Comparison of ENCODE assay signal across 23 cellular contexts in genomic region chr1:116997011-116997410, GRCh38. TPM values are rescaled to one million over a fixed set of nuclear protein-coding genes. Genes with fewer than 3 reads are reported as not detected.
DNase-seq lines count a peak whose midpoint lies in the region; TF ChIP-seq lines count a peak whose summit lies in the region.
"Had no signal": no experiment of that assay in that cellular context is flagged by ENCODE, and none has a peak within 500 bp of the region (broad histone marks: within the 10 kb centered on the region; RNA-seq: fewer than 3 reads in every experiment).

No MANE protein-coding gene starts in this region.

- TF ChIP-seq CTCF in PC-9 (conservative IDR thresholded peaks at IDR 0.05): no peak
- TF ChIP-seq CTCF in choroid plexus epithelial cell (conservative IDR thresholded peaks at IDR 0.05; ENCODE audit: low read depth, low read length): no peak

- CTCF ChIA-PET in PC-9 (lab: Charles Lee): no interaction called here

- H3K9me3 ChIP-seq in PC-9 (ENCODE audit: insufficient read depth, low read depth): no peaks in the 10 kb centered on the region
- H3K9me3 ChIP-seq: spleen, upper lobe of right lung had no signal

- intact Hi-C loops in PC-9 (cut with micrococcal nuclease; ENCODE audit: unreplicated experiment): loop anchor here (1.0 to 10.0 kb wide), 2 partner anchors 10 to 48 kb away; no protein-coding TSS in a partner anchor
- intact Hi-C loops in activated T-helper 2 cell treated with anti-CD3 and anti-CD28 coated beads, Interferon-gamma antibody, Interleukin-2, Interleukin-4, amounts not matched to agents 10 μg/mL and 5 μg/mL and 100 μg/mL, durations not matched to agents 14 hours and 24 hours and 36 hours (cut with micrococcal nuclease): no loop called here

- POLR2A ChIA-PET in PC-9 (lab: Charles Lee; ENCODE audit: unreplicated experiment): interaction anchor here (0.6 kb wide), 1 partner anchor 144 kb away, joined by 3 read pairs; no protein-coding TSS in a partner anchor

- H3K36me3 Mint-ChIP-seq in activated naive CD8-positive, alpha-beta T cell treated with anti-CD3 and anti-CD28 coated beads for 36 hours: peaks cover 1% of the 10 kb centered on the region
- H3K36me3 Mint-ChIP-seq in activated T-helper 2 cell treated with anti-CD3 and anti-CD28 coated beads, Interferon-gamma antibody, Interleukin-2, Interleukin-4, amounts not matched to agents 10 μg/mL and 5 μg/mL and 100 μg/mL, durations not matched to agents 14 hours and 24 hours and 36 hours (ENCODE audit: low read depth): no peaks in the 10 kb centered on the region

- H3K27me3 ChIP-seq in PC-9 (ENCODE audit: insufficient read depth, low read depth): no peaks in the 10 kb centered on the region
- H3K27me3 ChIP-seq: spleen, upper lobe of right lung had no signal

- peak; percentile 75 for DNase-seq in ACHN
- DNase-seq in PC-9: peak in 1 of 2 experiments; percentile 75
- DNase-seq in choroid plexus epithelial cell (ENCODE audit: low read depth): peak; percentile 30
- peak; percentile 19 for DNase-seq in myocyte (ENCODE audit: low read depth)
- no peak for DNase-seq in iPS-NIHi11 (ENCODE audit: low spot score)
- DNase-seq in activated naive CD8-positive, alpha-beta T cell treated with anti-CD3 and anti-CD28 coated beads for 36 hours: no peak
- DNase-seq in RPMI8226: no peak
- no peak for DNase-seq in activated T-helper 2 cell treated with anti-CD3 and anti-CD28 coated beads, Interferon-gamma antibody, Interleukin-2, Interleukin-4, amounts not matched to agents 10 μg/mL and 5 μg/mL and 100 μg/mL, durations not matched to agents 14 hours and 24 hours and 36 hours (ENCODE audit: low spot score)
- DNase-seq: activated B cell treated with CpG ODN at 0.5 μM for 24 hours; activated CD8-positive, alpha-beta T cell treated with anti-CD3 and anti-CD28 coated beads for 36 hours; activated naive CD4-positive, alpha-beta T cell treated with anti-CD3 and anti-CD28 coated beads, Interleukin-2, amount 50 U/mL, for 16 hours; activated T-cell treated with anti-CD3 and anti-CD28 coated beads, Interleukin-2, amount 50 U/mL, for 4 hours; effector CD8-positive, alpha-beta T cell; HCEC 1CT; hypothalamus; left cardiac atrium; midbrain; NCI-H748 treated with DMSO at 0.1 percent for 48 hours; OCI-M1; spleen; upper lobe of right lung had no signal

- no peaks in the 10 kb centered on the region for H3K36me3 ChIP-seq in PC-9 (ENCODE audit: low read depth)
- H3K36me3 ChIP-seq: spleen, upper lobe of right lung had no signal

- H4K20me1 ChIP-seq in PC-9 (ENCODE audit: insufficient read depth): no peaks in the 10 kb centered on the region

- no peak overlapping the region for H3K4me3 Mint-ChIP-seq in activated naive CD8-positive, alpha-beta T cell treated with anti-CD3 and anti-CD28 coated beads for 36 hours
- H3K4me3 Mint-ChIP-seq in activated T-helper 2 cell treated with anti-CD3 and anti-CD28 coated beads, Interferon-gamma antibody, Interleukin-2, Interleukin-4, amounts not matched to agents 10 μg/mL and 5 μg/mL and 100 μg/mL, durations not matched to agents 14 hours and 24 hours and 36 hours (ENCODE audit: low read depth): no peak overlapping the region
- H3K4me3 Mint-ChIP-seq: activated B cell treated with CpG ODN at 0.5 μM for 24 hours; activated CD8-positive, alpha-beta T cell treated with anti-CD3 and anti-CD28 coated beads for 36 hours; activated T-cell treated with anti-CD3 and anti-CD28 coated beads, Interleukin-2, amount 50 U/mL, for 4 hours; neural crest cell had no signal

- H2AFZ ChIP-seq in PC-9: no peak overlapping the region

- no peaks in the 10 kb centered on the region for H3K27me3 Mint-ChIP-seq in activated naive CD8-positive, alpha-beta T cell treated with anti-CD3 and anti-CD28 coated beads for 36 hours
- H3K27me3 Mint-ChIP-seq in activated T-helper 2 cell treated with anti-CD3 and anti-CD28 coated beads, Interferon-gamma antibody, Interleukin-2, Interleukin-4, amounts not matched to agents 10 μg/mL and 5 μg/mL and 100 μg/mL, durations not matched to agents 14 hours and 24 hours and 36 hours (ENCODE audit: low read depth): no peaks in the 10 kb centered on the region
- H3K27me3 Mint-ChIP-seq: activated CD8-positive, alpha-beta T cell treated with anti-CD3 and anti-CD28 coated beads for 36 hours had no signal

- in situ Hi-C loops in ACHN (cut with HindIII; ENCODE audit: low pct_ligation_motif_present, low pct_unique_long_range_greater_than_20kb, low sequenced_read_pairs): no loop called here

- peaks cover 11% of the 10 kb centered on the region for H3K4me1 Mint-ChIP-seq in activated naive CD8-positive, alpha-beta T cell treated with anti-CD3 and anti-CD28 coated beads for 36 hours
- H3K4me1 Mint-ChIP-seq in activated T-helper 2 cell treated with anti-CD3 and anti-CD28 coated beads, Interferon-gamma antibody, Interleukin-2, Interleukin-4, amounts not matched to agents 10 μg/mL and 5 μg/mL and 100 μg/mL, durations not matched to agents 14 hours and 24 hours and 36 hours (ENCODE audit: low read depth): peaks cover 22% of the 10 kb centered on the region

- no peak overlapping the region for H3K4me3 ChIP-seq in PC-9
- no peak overlapping the region for H3K4me3 ChIP-seq in choroid plexus epithelial cell (ENCODE audit: low read depth, low read length)
- H3K4me3 ChIP-seq: SK-N-MC, spleen, upper lobe of right lung had no signal

- 0 out of 2 replicates have a peak overlapping the region, but pooled peaks have one; percentile 15 for H3K4me2 ChIP-seq in PC-9

- peaks cover 12% of the 10 kb centered on the region for H3K4me1 ChIP-seq in PC-9 (replicated peaks; ENCODE audit: insufficient read depth)
- H3K4me1 ChIP-seq: upper lobe of right lung had no signal

- BruUV-seq in PC-9 (replicated peaks; lab: Mats Ljungman, UMichigan): no TSS peak

- H3K9me3 Mint-ChIP-seq in activated naive CD8-positive, alpha-beta T cell treated with anti-CD3 and anti-CD28 coated beads for 36 hours: peaks cover 2% of the 10 kb centered on the region
- H3K9me3 Mint-ChIP-seq in activated T-helper 2 cell treated with anti-CD3 and anti-CD28 coated beads, Interferon-gamma antibody, Interleukin-2, Interleukin-4, amounts not matched to agents 10 μg/mL and 5 μg/mL and 100 μg/mL, durations not matched to agents 14 hours and 24 hours and 36 hours: peaks cover 2% of the 10 kb centered on the region
- H3K9me3 Mint-ChIP-seq: activated B cell treated with CpG ODN at 0.5 μM for 24 hours had no signal

- no peaks in the 10 kb centered on the region for H3K79me2 ChIP-seq in PC-9 (ENCODE audit: low read depth)

- H3K27ac ChIP-seq in PC-9: peak overlapping the region; percentile 12
- H3K27ac ChIP-seq: SK-N-MC, spleen, upper lobe of right lung had no signal

- no peaks in the 10 kb centered on the region for H3K9me2 ChIP-seq in PC-9 (ENCODE audit: insufficient read depth)

- peaks cover 8% of the 10 kb centered on the region; the same call in 1 of the 2 replicates for H3F3A ChIP-seq in PC-9 (ENCODE audit: insufficient read depth, low read depth)

- H3K27ac Mint-ChIP-seq in activated naive CD8-positive, alpha-beta T cell treated with anti-CD3 and anti-CD28 coated beads for 36 hours: no peak overlapping the region
- no peak overlapping the region for H3K27ac Mint-ChIP-seq in activated T-helper 2 cell treated with anti-CD3 and anti-CD28 coated beads, Interferon-gamma antibody, Interleukin-2, Interleukin-4, amounts not matched to agents 10 μg/mL and 5 μg/mL and 100 μg/mL, durations not matched to agents 14 hours and 24 hours and 36 hours
- H3K27ac Mint-ChIP-seq: activated B cell treated with CpG ODN at 0.5 μM for 24 hours; activated CD8-positive, alpha-beta T cell treated with anti-CD3 and anti-CD28 coated beads for 36 hours had no signal

RNA-seq across cellular contexts. Expression of gene CD101, which starts 4.5 kb away (rescaled TPM):
- total RNA-seq in PC-9 (2021) (0.76 and 1.8 TPM in 2 replicates), myocyte (0.10 and 0.11 TPM in 2 replicates)
- 0.61 TPM for polyA plus RNA-seq in myocyte (2012)
- total RNA-seq in activated naive CD8-positive, alpha-beta T cell treated with anti-CD3 and anti-CD28 coated beads for 36 hours: under 1 TPM; 0.12 to 0.47 TPM
- total RNA-seq in activated T-helper 2 cell treated with anti-CD3 and anti-CD28 coated beads, Interferon-gamma antibody, Interleukin-2, Interleukin-4, amounts not matched to agents 10 μg/mL and 5 μg/mL and 100 μg/mL, durations not matched to agents 14 hours and 24 hours and 36 hours: 0.18 and 0.25 TPM in 2 replicates

Comparison
In these comparisons a context has a peak if more than half of its experiments do, and no peak if none do; other contexts are left out.
1. DNase-seq: peak in ACHN (single experiment), choroid plexus epithelial cell (single experiment) and myocyte (single experiment); none in iPS-NIHi11 (single experiment), activated naive CD8-positive, alpha-beta T cell treated with anti-CD3 and anti-CD28 coated beads for 36 hours (single experiment), RPMI8226 (single experiment) and activated T-helper 2 cell treated with anti-CD3 and anti-CD28 coated beads, Interferon-gamma antibody, Interleukin-2, Interleukin-4, amounts not matched to agents 10 μg/mL and 5 μg/mL and 100 μg/mL, durations not matched to agents 14 hours and 24 hours and 36 hours (single experiment).